ENCODE assay signal across 27 cellular contexts in genomic region chr22:31099841-31100761, GRCh38. TPM values are rescaled to one million over a fixed set of nuclear protein-coding genes. Genes with fewer than 3 reads are reported as not detected.
DNase-seq lines count a peak whose midpoint lies in the region; ATAC-seq and TF ChIP-seq lines count a peak whose summit lies in the region.
"Had no signal": no experiment of that assay in that cellular context is flagged by ENCODE, and none has a peak within 500 bp of the region (broad histone marks: within the 10 kb centered on the region; RNA-seq: fewer than 3 reads in every experiment).

No MANE protein-coding gene starts in this region.

- no peak overlapping the region for H3K4me2 ChIP-seq in hepatocyte
- H3K4me2 ChIP-seq in MM.1S (ENCODE audit: low read depth, low read length), result no peak overlapping the region

- 97% methylated on average over 29 of the region's 34 CpGs for WGBS in hepatocyte (ENCODE audit: low lambda C conversion rate, missing lambda C conversion rate)
- 94 to 97% (median 95%) methylated on average over 31 to 34 of the region's 34 CpGs for WGBS in spleen, 5 donors

- no peak overlapping the region for H3K4me3 ChIP-seq in AG04450 (ENCODE audit: low read depth, low read length)
- H3K4me3 ChIP-seq in RWPE2 (ENCODE audit: severe bottlenecking), result no peak overlapping the region
- H3K4me3 ChIP-seq in hepatocyte, result no peak overlapping the region
- no peak overlapping the region for H3K4me3 ChIP-seq in spleen
- H3K4me3 ChIP-seq in MM.1S (ENCODE audit: low read length), result no peak overlapping the region
- H3K4me3 ChIP-seq: cardiac muscle cell, left lung had no signal

- no peak for TF ChIP-seq CTCF in AG04450 (IDR thresholded peaks at IDR 0.05; ENCODE audit: low read depth, low read length)
- no peak for TF ChIP-seq CTCF in RWPE2 (IDR thresholded peaks at IDR 0.05; ENCODE audit: poor library complexity, severe bottlenecking)
- no peak for TF ChIP-seq CTCF in hepatocyte (IDR thresholded peaks at IDR 0.05; ENCODE audit: poor library complexity)
- no peak for TF ChIP-seq CTCF in spleen (IDR thresholded peaks at IDR 0.05 in 8 of 11, conservative IDR thresholded peaks at IDR 0.05 in 3 of 11)
- TF ChIP-seq CTCF in MM.1S (IDR thresholded peaks at IDR 0.05; ENCODE audit: low read length), result no peak

- peaks cover 74% of the 10 kb centered on the region for H3K36me3 ChIP-seq in RWPE2 (ENCODE audit: low read depth)
- no peaks in the 10 kb centered on the region for H3K36me3 ChIP-seq in hepatocyte (replicated peaks; ENCODE audit: insufficient read depth, low read depth)
- H3K36me3 ChIP-seq in spleen, result peaks cover 0 to 100% (median 40%) of the 10 kb centered on the region in 6 donors
- no peaks in the 10 kb centered on the region for H3K36me3 ChIP-seq in MM.1S (replicated peaks; ENCODE audit: insufficient read depth, low read length)
- H3K36me3 ChIP-seq: cardiac muscle cell had no signal

- H4K20me1 ChIP-seq in hepatocyte (ENCODE audit: insufficient read depth, poor library complexity, severe bottlenecking), result no peaks in the 10 kb centered on the region
- H4K20me1 ChIP-seq in MM.1S (ENCODE audit: insufficient read depth, low read length), result no peaks in the 10 kb centered on the region

- no peaks in the 10 kb centered on the region for H3K79me2 ChIP-seq in hepatocyte
- H3K79me2 ChIP-seq in MM.1S (ENCODE audit: low read length), result no peaks in the 10 kb centered on the region
- H3K79me2 ChIP-seq: parathyroid adenoma had no signal

- H3K9me3 ChIP-seq in AG04450 (ENCODE audit: control insufficient read depth, insufficient read depth, low read length), result no peaks in the 10 kb centered on the region; the same call in 1 of the 2 replicates
- no peaks in the 10 kb centered on the region for H3K9me3 ChIP-seq in RWPE2 (ENCODE audit: severe bottlenecking)
- no peaks in the 10 kb centered on the region for H3K9me3 ChIP-seq in hepatocyte (ENCODE audit: low read depth)
- no peaks in the 10 kb centered on the region for H3K9me3 ChIP-seq in spleen
- H3K9me3 ChIP-seq in MM.1S (replicated peaks; ENCODE audit: insufficient read depth, low read length), result no peaks in the 10 kb centered on the region
- H3K9me3 ChIP-seq: left lung had no signal

- DNase-seq in AG04450 (ENCODE audit: low read depth, low spot score) (no peak), RWPE2 (ENCODE audit: low spot score) (peak; percentile 59), hepatocyte (ENCODE audit: low spot score) (no peak), spleen (peak; percentile 65), T-helper 9 cell (no peak), MM.1S (no peak)
- DNase-seq: activated CD4-positive, alpha-beta T cell treated with anti-CD3 and anti-CD28 coated beads, Interleukin-2, amount 50 U/mL, for 48 hours; activated CD8-positive, alpha-beta memory T cell treated with anti-CD3 and anti-CD28 coated beads, Interleukin-2, amount 50 U/mL, for 4 hours; anterior cingulate cortex; C1 segment of cervical spinal cord; Calu3; hippocampal formation; left lung; NCI-H1092 treated with DMSO at 0.1 percent for 48 hours; NCI-H2081; NCI-H345; NCI-H748 treated with DMSO at 0.1 percent for 48 hours; SHP77; SW 1271 had no signal

- POLR2A ChIA-PET in AG04450 (lab: Yijun Ruan, JAX), result interaction anchor here (1.3 to 2.0 kb wide), 2 partner anchors 7 to 15 kb away, joined by 4 to 7 read pairs; partner anchors contain the start of gene SELENOM

- H3K4me1 ChIP-seq in RWPE2 (ENCODE audit: insufficient read depth, poor library complexity, severe bottlenecking) (no peaks in the 10 kb centered on the region), hepatocyte (ENCODE audit: insufficient read depth) (peaks cover 13% of the 10 kb centered on the region), spleen (peaks cover 0 to 8% (median 2%) of the 10 kb centered on the region in 6 donors), MM.1S (ENCODE audit: low read length) (no peaks in the 10 kb centered on the region)
- H3K4me1 ChIP-seq: left lung had no signal

- H3K27ac ChIP-seq in AG04450 (ENCODE audit: low read depth, low read length), result peak overlapping the region; percentile 47
- no peak overlapping the region for H3K27ac ChIP-seq in RWPE2 (ENCODE audit: poor library complexity, severe bottlenecking)
- H3K27ac ChIP-seq in hepatocyte, result peak overlapping the region; percentile 66
- peak overlapping the region in 1 of 8 donors; percentile 8 for H3K27ac ChIP-seq in spleen
- no peak overlapping the region for H3K27ac ChIP-seq in MM.1S (ENCODE audit: low read length)
- H3K27ac ChIP-seq: cardiac muscle cell, left lung, parathyroid adenoma had no signal

- no peak overlapping the region for H3K9ac ChIP-seq in MM.1S (ENCODE audit: low read length)
- H3K9ac ChIP-seq: parathyroid adenoma had no signal

- TF ChIP-seq POLR2A in spleen (IDR thresholded peaks at IDR 0.05), result no peak

- no peaks in the 10 kb centered on the region for H3K27me3 ChIP-seq in AG04450 (ENCODE audit: control insufficient read depth, insufficient read depth, low read length)
- no peaks in the 10 kb centered on the region for H3K27me3 ChIP-seq in RWPE2 (ENCODE audit: insufficient read depth, poor library complexity, severe bottlenecking)
- no peaks in the 10 kb centered on the region for H3K27me3 ChIP-seq in hepatocyte
- H3K27me3 ChIP-seq in spleen (replicated peaks in 1 of 7), result no peaks in the 10 kb centered on the region
- H3K27me3 ChIP-seq in MM.1S (replicated peaks; ENCODE audit: insufficient read depth, low read length), result no peaks in the 10 kb centered on the region
- H3K27me3 ChIP-seq: cardiac muscle cell, left lung had no signal

- CTCF ChIA-PET in AG04450 (lab: Charles Lee), result interaction anchor here (0.9 to 1.4 kb wide), 2 partner anchors 8 to 152 kb away, joined by 3 to 5 read pairs; partner anchors contain the start of gene SELENOM

- intact Hi-C loops in spleen (cut with DNase I; ENCODE audit: low total_unique reads), result no loop called here

- ATAC-seq in RWPE2 (ENCODE audit: low read depth), result no peak
- ATAC-seq in SK-N-SH treated with all-trans-retinoic acid at 6 μM for 48 hours, result no peak
- no peak for ATAC-seq in GM18858 (IDR thresholded peaks at IDR 0.05; ENCODE audit: unreplicated experiment)
- ATAC-seq: activated T-helper 17 cell treated with anti-CD3 and anti-CD28 coated beads, Interleukin-2, amount 50 U/mL, for 72 hours; HCT116; left lung had no signal

- H2AFZ ChIP-seq in hepatocyte (no peak overlapping the region), MM.1S (ENCODE audit: low read length) (no peak overlapping the region)
- H2AFZ ChIP-seq: parathyroid adenoma had no signal

- no peaks in the 10 kb centered on the region for H3F3A ChIP-seq in MM.1S (ENCODE audit: insufficient read depth, low read length)

- H3K9me2 ChIP-seq in hepatocyte (replicated peaks; ENCODE audit: insufficient read depth) (no peaks in the 10 kb centered on the region), MM.1S (replicated peaks; ENCODE audit: insufficient read depth, low read length) (no peaks in the 10 kb centered on the region)

TF ChIP-seq in SK-N-SH treated with all-trans-retinoic acid at 6 μM for 48 hours, 23 proteins besides CTCF, POLR2A, EP300 and RAD21 (continues in another document):
- TF ChIP-seq SNAI2 (CRISPR knock-in tag; IDR thresholded peaks at IDR 0.05) (no peak), RARB (CRISPR knock-in tag; IDR thresholded peaks at IDR 0.05) (no peak), PPARA (CRISPR knock-in tag; IDR thresholded peaks at IDR 0.05; ENCODE audit: borderline replicate concordance) (no peak), CREB5 (CRISPR knock-in tag; IDR thresholded peaks at IDR 0.05; ENCODE audit: low read depth) (no peak), ISL1 (CRISPR knock-in tag; IDR thresholded peaks at IDR 0.05) (no peak), ZNF565 (CRISPR knock-in tag; conservative IDR thresholded peaks at IDR 0.05; ENCODE audit: low read depth) (no peak), ZFP3 (CRISPR knock-in tag; IDR thresholded peaks at IDR 0.05) (no peak)

RNA-seq across cellular contexts. Expression of gene SELENOM, which starts 7.3 kb away (rescaled TPM):
- polyA plus RNA-seq in AG04450 (2011; rRNA removed), result 89.0 and 153 TPM in 2 replicates
- 76.8 and 85.9 TPM in 2 replicates for polyA minus RNA-seq in AG04450 (2011; rRNA and poly(A)+ RNA removed)
- 130 and 156 TPM in 2 replicates for total RNA-seq in hepatocyte
- polyA plus RNA-seq in hepatocyte, result 240 and 307 TPM in 2 replicates
- total RNA-seq in spleen, result 10 to 100 TPM; 47.0 to 74.4 (median 66.7) TPM
- polyA plus RNA-seq in spleen, result 100 to 1,000 TPM; 119 to 151 (median 138) TPM
- total RNA-seq: Calu3 had no signal

RNA-seq across cellular contexts. Expression of gene SMTN, which starts 19.0 kb away (rescaled TPM):
- polyA plus RNA-seq in AG04450 (2011; rRNA removed) (13.2 and 14.1 TPM in 2 replicates), hepatocyte (88.7 and 112 TPM in 2 replicates), spleen (10 to 100 TPM; 21.2 to 88.9 (median 47.0) TPM)
- 13.1 and 13.5 TPM in 2 replicates for polyA minus RNA-seq in AG04450 (2011; rRNA and poly(A)+ RNA removed)
- total RNA-seq in hepatocyte (43.0 and 64.7 TPM in 2 replicates), spleen (100 to 1,000 TPM; 124 to 230 (median 159) TPM)

RNA-seq across cellular contexts. Expression of gene INPP5J, which starts 22.7 kb away (rescaled TPM):
- polyA plus RNA-seq in AG04450 (2011; rRNA removed), result 0.91 and 0.92 TPM in 2 replicates
- polyA minus RNA-seq in AG04450 (2011; rRNA and poly(A)+ RNA removed), result 1.5 and 2.2 TPM in 2 replicates
- total RNA-seq in hepatocyte, result 3.4 and 3.5 TPM in 2 replicates
- 5.6 and 6.1 TPM in 2 replicates for polyA plus RNA-seq in hepatocyte
- under 1 TPM in 5 of 7 donors, not detected in 2; 0.23 to 0.87 (median 0.60) TPM for total RNA-seq in spleen
- under 1 TPM; 0.14 to 0.51 (median 0.33) TPM for polyA plus RNA-seq in spleen
- total RNA-seq: subcutaneous adipose tissue had no signal

RNA-seq across cellular contexts. Expression of gene PLA2G3, which starts 40.2 kb away (rescaled TPM):
- 0.10 and 0.11 TPM in 2 replicates for polyA plus RNA-seq in AG04450 (2011; rRNA removed)
- polyA minus RNA-seq in AG04450 (2011; rRNA and poly(A)+ RNA removed), result 0.09 TPM in 1 of 2 replicates, not detected in the other
- total RNA-seq in hepatocyte, result 0.04 and 0.10 TPM in 2 replicates
- 0.33 and 0.52 TPM in 2 replicates for polyA plus RNA-seq in hepatocyte
- not detected for total RNA-seq in spleen
- polyA plus RNA-seq in spleen, result not detected
- total RNA-seq: activated T-helper 17 cell treated with anti-CD3 and anti-CD28 coated beads, Interleukin-2, amount 50 U/mL, for 72 hours; Calu3; OCI-LY7; subcutaneous adipose tissue had no signal

RNA-seq across cellular contexts. Expression of gene RNF185, which starts 59.9 kb away (rescaled TPM):
- polyA plus RNA-seq in AG04450 (2011; rRNA removed) (57.3 and 59.4 TPM in 2 replicates), hepatocyte (43.2 and 46.5 TPM in 2 replicates), spleen (10 to 100 TPM; 12.4 to 19.3 (median 12.5) TPM)
- polyA minus RNA-seq in AG04450 (2011; rRNA and poly(A)+ RNA removed), result 37.1 and 46.8 TPM in 2 replicates
- total RNA-seq in hepatocyte (48.0 and 49.3 TPM in 2 replicates), spleen (10 to 100 TPM; 22.6 to 28.5 (median 25.7) TPM)

Comparison
In these comparisons a context has a peak if more than half of its experiments do, and no peak if none do; other contexts are left out.
1. DNase-seq: peak in RWPE2 (single experiment) and spleen (single experiment); none in AG04450 (single experiment), hepatocyte (single experiment), T-helper 9 cell (single experiment) and MM.1S (single experiment).
2. H3K27ac ChIP-seq: peak in AG04450 (single experiment) and hepatocyte (single experiment); none in RWPE2 (single experiment) and MM.1S (single experiment).